In the genomic region with DNA sequence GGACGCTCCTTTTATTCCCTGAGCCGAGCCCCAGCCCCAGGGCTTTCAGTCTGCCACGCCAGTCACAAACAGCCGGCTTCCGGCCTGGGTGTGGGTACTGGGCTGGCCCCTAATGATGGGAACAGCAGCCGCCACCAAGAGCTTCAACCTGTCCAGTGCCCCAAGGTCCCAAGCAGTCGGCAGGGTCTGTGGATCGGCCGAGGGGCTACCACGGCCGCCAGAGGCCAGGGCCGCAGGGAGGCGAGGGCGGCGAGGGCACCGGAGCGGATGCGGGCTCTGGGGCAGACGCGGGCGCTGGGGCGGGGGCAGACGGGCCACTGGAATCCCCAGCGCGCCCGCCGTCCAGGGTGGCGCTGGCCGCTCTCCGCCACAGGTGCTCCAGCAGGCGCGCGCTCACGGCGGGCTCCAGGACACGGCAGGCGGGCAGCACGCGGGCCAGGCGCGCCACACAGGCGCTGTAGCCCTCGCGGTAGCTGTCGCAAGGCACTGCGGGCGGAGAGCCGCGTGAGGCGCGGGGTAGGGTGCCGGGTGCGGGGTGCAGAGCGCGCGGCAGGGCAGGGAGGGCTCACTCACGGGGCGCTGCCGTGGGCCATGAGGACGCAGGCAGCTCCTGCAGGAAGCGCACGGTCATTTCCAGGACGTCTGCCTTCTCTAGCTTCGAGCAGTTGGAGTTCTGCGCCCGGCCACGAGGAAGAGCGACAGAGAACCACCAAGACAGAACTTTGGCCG, we compare ENCODE assay signal across 9 cellular contexts. TPM values are rescaled to one million over a fixed set of nuclear protein-coding genes. Genes with fewer than 3 reads are reported as not detected.
A peak's percentile ranks its signal among the peaks of the same experiment; 100 is the strongest.
DNase-seq lines count a peak whose midpoint lies in the region; ATAC-seq and TF ChIP-seq lines count a peak whose summit lies in the region.
"Had no signal": no experiment of that assay in that cellular context is flagged by ENCODE, and none has a peak within 500 bp of the region (broad histone marks: within the 10 kb centered on the region; RNA-seq: fewer than 3 reads in every experiment).

No MANE protein-coding gene starts in this region.

- H2AFZ ChIP-seq in SK-N-SH (ENCODE audit: low read depth) = no peak overlapping the region

- TF ChIP-seq EP300 in SK-N-SH (IDR thresholded peaks at IDR 0.05; ENCODE audit: borderline replicate concordance in 1 of 2, low read depth in 1 of 2, low read length in 1 of 2) = no peak

- CTCF ChIA-PET in SK-N-SH (lab: Yijun Ruan, JAX) = interaction anchor here (1.0 to 16.1 kb wide), 8 partner anchors 12 to 172 kb away, joined by 3 to 290 read pairs (median 8); no protein-coding TSS in a partner anchor

- H3K27ac Mint-ChIP-seq in stimulated activated effector memory CD8-positive, alpha-beta T cell treated with anti-CD3 and anti-CD28 coated beads, Interleukin-12 subunit alpha, Interleukin-12 subunit beta, amount 100 ng/mL, for 72 hours = no peak overlapping the region
- H3K27ac Mint-ChIP-seq: IgD-negative memory B cell had no signal

- peak overlapping the region; percentile 59 for H3K4me3 Mint-ChIP-seq in stimulated activated effector memory CD8-positive, alpha-beta T cell treated with anti-CD3 and anti-CD28 coated beads, Interleukin-12 subunit alpha, Interleukin-12 subunit beta, amount 100 ng/mL, for 72 hours

- no peaks in the 10 kb centered on the region for H3F3A ChIP-seq in SK-N-SH (replicated peaks; ENCODE audit: insufficient read depth)

- WGBS in SK-N-SH (ENCODE audit: low lambda C conversion rate) = 26% methylated on average over 32 of the region's 69 CpGs

- peaks cover 17% of the 10 kb centered on the region for H3K27me3 ChIP-seq in SK-N-SH (ENCODE audit: insufficient read depth)

- H3K9ac ChIP-seq in SK-N-SH = no peak overlapping the region

- ATAC-seq in SK-N-SH treated with all-trans-retinoic acid at 6 μM for 48 hours = no peak
- no peak for ATAC-seq in stimulated activated effector memory CD8-positive, alpha-beta T cell treated with anti-CD3 and anti-CD28 coated beads, Interleukin-12 subunit alpha, Interleukin-12 subunit beta, amount 100 ng/mL, for 72 hours
- no peak for ATAC-seq in HG02870 (IDR thresholded peaks at IDR 0.05; ENCODE audit: unreplicated experiment)

- POLR2A ChIA-PET in SK-N-SH (lab: Yijun Ruan, JAX) = interaction anchor here (1.5 kb wide), 1 partner anchor 183 kb away, joined by 3 read pairs; a partner anchor contains a TSS

- H3K4me1 ChIP-seq in SK-N-SH (ENCODE audit: control insufficient read depth in 1 of 2, insufficient read depth in 2 of 2, low read depth in 1 of 2, low read length in 1 of 2) = peaks cover 6 to 15% of the 10 kb centered on the region in 2 experiments; a peak in 1 of 4 replicates

- no peaks in the 10 kb centered on the region for H3K9me3 Mint-ChIP-seq in stimulated activated effector memory CD8-positive, alpha-beta T cell treated with anti-CD3 and anti-CD28 coated beads, Interleukin-12 subunit alpha, Interleukin-12 subunit beta, amount 100 ng/mL, for 72 hours
- H3K9me3 Mint-ChIP-seq: IgD-negative memory B cell had no signal

- 0 out of 2 replicates have a peak overlapping the region, but pooled peaks have one; percentile 24 for H3K4me2 ChIP-seq in SK-N-SH

- H3K36me3 ChIP-seq in SK-N-SH (replicated peaks in 1 of 2; ENCODE audit: control insufficient read depth in 1 of 2, insufficient read depth in 2 of 2, low read length in 1 of 2) = no peaks in the 10 kb centered on the region

- H3K79me2 ChIP-seq in SK-N-SH (ENCODE audit: insufficient read depth) = no peaks in the 10 kb centered on the region

- H3K9me3 ChIP-seq in SK-N-SH = no peaks in the 10 kb centered on the region

- H3K27ac ChIP-seq in SK-N-SH (ENCODE audit: low read depth in 2 of 2, low read length in 1 of 2) = no peak overlapping the region

- H3K9me2 ChIP-seq in SK-N-SH = no peaks in the 10 kb centered on the region

- H3K4me3 ChIP-seq in SK-N-SH (ENCODE audit: low read depth in 2 of 2, low read length in 1 of 2) = no peak overlapping the region

- DNase-seq in SK-N-SH = peak; percentile 54
- peak; percentile 20 for DNase-seq in astrocyte of the hippocampus (ENCODE audit: low read depth, low spot score)
- peak; percentile 56 for DNase-seq in left kidney (ENCODE audit: low read depth, low spot score)
- DNase-seq in stimulated activated effector memory CD8-positive, alpha-beta T cell treated with anti-CD3 and anti-CD28 coated beads, Interleukin-12 subunit alpha, Interleukin-12 subunit beta, amount 100 ng/mL, for 72 hours (ENCODE audit: low spot score in 2 of 2) = no peak
- DNase-seq in GF-D8 (lab: John Stamatoyannopoulos, UW) = no peak
- no peak for DNase-seq in SHP77 (lab: John Stamatoyannopoulos, UW)

- peaks cover 18% of the 10 kb centered on the region for H3K4me1 Mint-ChIP-seq in stimulated activated effector memory CD8-positive, alpha-beta T cell treated with anti-CD3 and anti-CD28 coated beads, Interleukin-12 subunit alpha, Interleukin-12 subunit beta, amount 100 ng/mL, for 72 hours

- TF ChIP-seq CTCF in SK-N-SH (IDR thresholded peaks at IDR 0.05) = no peak

- no peak for TF ChIP-seq RAD21 in SK-N-SH (IDR thresholded peaks at IDR 0.05; ENCODE audit: low read length)

- no peaks in the 10 kb centered on the region for H3K36me3 Mint-ChIP-seq in stimulated activated effector memory CD8-positive, alpha-beta T cell treated with anti-CD3 and anti-CD28 coated beads, Interleukin-12 subunit alpha, Interleukin-12 subunit beta, amount 100 ng/mL, for 72 hours
- H3K36me3 Mint-ChIP-seq: IgD-negative memory B cell had no signal

- H4K20me1 ChIP-seq in SK-N-SH (ENCODE audit: insufficient read depth) = no peaks in the 10 kb centered on the region

TF ChIP-seq in SK-N-SH, 30 proteins besides CTCF, POLR2A, EP300 and RAD21:
- TF ChIP-seq JUND (IDR thresholded peaks at IDR 0.05) = no peak
- TF ChIP-seq, protein P1, sequence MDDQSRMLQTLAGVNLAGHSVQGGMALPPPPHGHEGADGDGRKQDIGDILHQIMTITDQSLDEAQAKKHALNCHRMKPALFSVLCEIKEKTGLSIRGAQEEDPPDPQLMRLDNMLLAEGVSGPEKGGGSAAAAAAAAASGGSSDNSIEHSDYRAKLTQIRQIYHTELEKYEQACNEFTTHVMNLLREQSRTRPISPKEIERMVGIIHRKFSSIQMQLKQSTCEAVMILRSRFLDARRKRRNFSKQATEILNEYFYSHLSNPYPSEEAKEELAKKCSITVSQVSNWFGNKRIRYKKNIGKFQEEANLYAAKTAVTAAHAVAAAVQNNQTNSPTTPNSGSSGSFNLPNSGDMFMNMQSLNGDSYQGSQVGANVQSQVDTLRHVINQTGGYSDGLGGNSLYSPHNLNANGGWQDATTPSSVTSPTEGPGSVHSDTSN (IDR thresholded peaks at IDR 0.05) = no peak
- TF ChIP-seq FOSL2 (IDR thresholded peaks at IDR 0.05; ENCODE audit: borderline replicate concordance, low read depth) = no peak
- TF ChIP-seq RFX5 (IDR thresholded peaks at IDR 0.05; ENCODE audit: low read length) = no peak
TF ChIP-seq in SK-N-SH: peak in this region for 0.

TF ChIP-seq in SK-N-SH treated with all-trans-retinoic acid at 6 μM for 48 hours, 23 proteins besides CTCF, POLR2A, EP300 and RAD21 (continues in another document):
- no peak for TF ChIP-seq ZNF8 (CRISPR knock-in tag; IDR thresholded peaks at IDR 0.05)
- no peak for TF ChIP-seq BACH2 (CRISPR knock-in tag; IDR thresholded peaks at IDR 0.05; ENCODE audit: borderline replicate concordance)
- TF ChIP-seq ISL1 (CRISPR knock-in tag; IDR thresholded peaks at IDR 0.05) = no peak
- no peak for TF ChIP-seq TOX (CRISPR knock-in tag; IDR thresholded peaks at IDR 0.05; ENCODE audit: borderline replicate concordance)
- TF ChIP-seq CSDC2 (CRISPR knock-in tag; IDR thresholded peaks at IDR 0.05) = no peak
- TF ChIP-seq ZNF565 (CRISPR knock-in tag; conservative IDR thresholded peaks at IDR 0.05; ENCODE audit: low read depth) = no peak
- no peak for TF ChIP-seq SNAI2 (CRISPR knock-in tag; IDR thresholded peaks at IDR 0.05)
- no peak for TF ChIP-seq GLIS3 (CRISPR knock-in tag; IDR thresholded peaks at IDR 0.05)
- no peak for TF ChIP-seq ESRRG (CRISPR knock-in tag; IDR thresholded peaks at IDR 0.05)
- TF ChIP-seq ZNF70 (CRISPR knock-in tag; IDR thresholded peaks at IDR 0.05) = no peak
- no peak for TF ChIP-seq RARB (CRISPR knock-in tag; IDR thresholded peaks at IDR 0.05)
- TF ChIP-seq OSR1 (CRISPR knock-in tag; IDR thresholded peaks at IDR 0.05) = no peak
- TF ChIP-seq, protein P2, sequence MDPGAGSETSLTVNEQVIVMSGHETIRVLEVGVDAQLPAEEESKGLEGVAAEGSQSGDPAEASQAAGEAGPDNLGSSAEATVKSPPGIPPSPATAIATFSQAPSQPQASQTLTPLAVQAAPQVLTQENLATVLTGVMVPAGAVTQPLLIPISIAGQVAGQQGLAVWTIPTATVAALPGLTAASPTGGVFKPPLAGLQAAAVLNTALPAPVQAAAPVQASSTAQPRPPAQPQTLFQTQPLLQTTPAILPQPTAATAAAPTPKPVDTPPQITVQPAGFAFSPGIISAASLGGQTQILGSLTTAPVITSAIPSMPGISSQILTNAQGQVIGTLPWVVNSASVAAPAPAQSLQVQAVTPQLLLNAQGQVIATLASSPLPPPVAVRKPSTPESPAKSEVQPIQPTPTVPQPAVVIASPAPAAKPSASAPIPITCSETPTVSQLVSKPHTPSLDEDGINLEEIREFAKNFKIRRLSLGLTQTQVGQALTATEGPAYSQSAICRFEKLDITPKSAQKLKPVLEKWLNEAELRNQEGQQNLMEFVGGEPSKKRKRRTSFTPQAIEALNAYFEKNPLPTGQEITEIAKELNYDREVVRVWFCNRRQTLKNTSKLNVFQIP (CRISPR knock-in tag; IDR thresholded peaks at IDR 0.05; ENCODE audit: borderline replicate concordance, low read depth) = no peak
- TF ChIP-seq TCF4 (CRISPR knock-in tag; IDR thresholded peaks at IDR 0.05; ENCODE audit: borderline replicate concordance) = no peak
- TF ChIP-seq PPARA (CRISPR knock-in tag; IDR thresholded peaks at IDR 0.05; ENCODE audit: borderline replicate concordance) = no peak

RNA-seq across cellular contexts. Expression of a gene that starts 0.9 kb away (rescaled TPM):
- polyA plus RNA-seq in SK-N-SH (2012; rRNA removed) = 0.03 TPM in 2 replicates
- 0.06 and 0.09 TPM in 2 replicates for polyA plus RNA-seq in SK-N-SH (2012; cell fraction: cytosol; rRNA removed)
- 0.10 and 0.11 TPM in 2 replicates for polyA plus RNA-seq in SK-N-SH (2012; cell fraction: nucleus; rRNA removed)
- polyA plus RNA-seq: IgD-negative memory B cell had no signal

RNA-seq across cellular contexts. Expression of a gene that starts 5.7 kb away (rescaled TPM):
- 0.13 and 0.33 TPM in 2 replicates for polyA plus RNA-seq in SK-N-SH (2012; rRNA removed)
- 0.04 and 0.06 TPM in 2 replicates for polyA plus RNA-seq in SK-N-SH (2012; cell fraction: cytosol; rRNA removed)
- polyA plus RNA-seq in SK-N-SH (2012; cell fraction: nucleus; rRNA removed) = 0.38 and 0.50 TPM in 2 replicates
- polyA plus RNA-seq: IgD-negative memory B cell had no signal

RNA-seq across cellular contexts. Expression of a gene that starts 25.3 kb away (rescaled TPM):
- polyA plus RNA-seq in SK-N-SH (2012; rRNA removed) = 225 and 289 TPM in 2 replicates
- 134 and 197 TPM in 2 replicates for polyA plus RNA-seq in SK-N-SH (2012; cell fraction: cytosol; rRNA removed)
- 168 and 199 TPM in 2 replicates for polyA plus RNA-seq in SK-N-SH (2012; cell fraction: nucleus; rRNA removed)

RNA-seq across cellular contexts. Expression of a gene that starts 47.1 kb away (rescaled TPM):
- polyA plus RNA-seq in SK-N-SH (2012; rRNA removed) = 20.8 TPM in 2 replicates
- 2.6 and 5.2 TPM in 2 replicates for polyA plus RNA-seq in SK-N-SH (2012; cell fraction: cytosol; rRNA removed)
- polyA plus RNA-seq in SK-N-SH (2012; cell fraction: nucleus; rRNA removed) = 170 and 223 TPM in 2 replicates

Comparison
In these comparisons a context has a peak if more than half of its experiments do, and no peak if none do; other contexts are left out.
1. DNase-seq: peak in SK-N-SH (single experiment), astrocyte of the hippocampus (single experiment) and left kidney (single experiment); none in stimulated activated effector memory CD8-positive, alpha-beta T cell treated with anti-CD3 and anti-CD28 coated beads, Interleukin-12 subunit alpha, Interleukin-12 subunit beta, amount 100 ng/mL, for 72 hours (0 of 2), GF-D8 (single experiment) and SHP77 (0 of 2).